In the genomic region with DNA sequence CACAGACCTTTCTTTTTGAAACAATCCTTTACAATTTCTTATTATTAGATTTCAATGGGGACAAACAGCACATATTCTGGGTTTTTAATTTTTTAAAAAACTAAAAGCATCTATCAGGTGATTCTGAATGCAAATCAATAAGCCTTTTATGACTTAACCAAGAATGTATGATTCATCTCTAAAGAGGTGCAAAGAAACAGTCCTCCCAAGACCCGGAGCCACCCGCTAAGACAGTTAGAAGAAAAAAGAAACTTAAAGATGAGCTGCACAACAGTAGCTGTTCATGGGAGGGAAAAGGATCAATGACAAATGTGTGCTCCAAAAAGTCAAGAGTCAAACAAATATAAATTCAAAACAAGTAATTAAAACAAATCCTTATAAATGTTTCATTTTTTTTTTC, we compare ENCODE assay signal across 25 cellular contexts.
"Had no signal": no experiment of that assay in that cellular context is flagged by ENCODE, and none has a peak within 500 bp of the region (broad histone marks: within the 10 kb centered on the region; RNA-seq: fewer than 3 reads in every experiment).

No MANE protein-coding gene starts in this region.

- H3K4me1 ChIP-seq: colonic mucosa had no signal

- H3K27ac ChIP-seq: colonic mucosa, skin epidermis had no signal

- H3K27me3 Mint-ChIP-seq: stimulated activated naive CD8-positive, alpha-beta T cell treated with anti-CD3 and anti-CD28 coated beads, Interleukin-15, amount 100 ng/mL, for 72 hours; type B pancreatic cell had no signal

- H3K27me3 ChIP-seq: colonic mucosa had no signal

- DNase-seq: activated CD4-positive, alpha-beta memory T cell treated with anti-CD3 and anti-CD28 coated beads, Interleukin-2, amount 10 ng/mL, durations not matched to agents 7 days and 5 days; activated CD4-positive, alpha-beta T cell treated with anti-CD3 and anti-CD28 coated beads for 36 hours; activated naive CD4-positive, alpha-beta T cell treated with Interleukin-2 at 50 U/mL for 16 hours; activated naive CD8-positive, alpha-beta T cell treated with anti-CD3 and anti-CD28 coated beads, Interleukin-2, amount 10 ng/mL, durations not matched to agents 7 days and 5 days; activated T-cell treated with anti-CD3 and anti-CD28 coated beads, Interleukin-2, amount 50 U/mL, for 1 hour; amygdala; central memory CD4-positive, alpha-beta T cell; colonic mucosa; head of caudate nucleus; left ventricle myocardium superior; mucosa of descending colon; naive B cell; right cardiac atrium; stimulated activated CD4-positive, alpha-beta T cell treated with anti-CD3 and anti-CD28 coated beads, Interleukin-15, amount 100 ng/mL, for 24 hours; stimulated activated CD4-positive, alpha-beta T cell treated with anti-CD3 and anti-CD28 coated beads, Interleukin-4, amount 100 ng/mL, for 1 hour; stimulated activated naive CD8-positive, alpha-beta T cell treated with anti-CD3 and anti-CD28 coated beads, Interleukin-15, amount 100 ng/mL, for 72 hours had no signal

- H3K36me3 Mint-ChIP-seq: activated naive CD8-positive, alpha-beta T cell treated with anti-CD3 and anti-CD28 coated beads, Interleukin-2, amount 10 ng/mL, durations not matched to agents 7 days and 5 days; brain; naive B cell had no signal

- H3K36me3 ChIP-seq: colonic mucosa, prostate gland had no signal

- H3K4me3 Mint-ChIP-seq: activated CD4-positive, alpha-beta memory T cell treated with anti-CD3 and anti-CD28 coated beads, Interleukin-2, amount 10 ng/mL, durations not matched to agents 7 days and 5 days; activated CD4-positive, alpha-beta T cell treated with anti-CD3 and anti-CD28 coated beads for 36 hours; activated naive CD8-positive, alpha-beta T cell treated with anti-CD3 and anti-CD28 coated beads, Interleukin-2, amount 10 ng/mL, durations not matched to agents 7 days and 5 days; brain; naive B cell; stimulated activated naive CD8-positive, alpha-beta T cell treated with anti-CD3 and anti-CD28 coated beads, Interleukin-15, amount 100 ng/mL, for 72 hours; T-helper 2 cell treated with Interferon-gamma antibody and Interleukin-4, amounts not matched to agents 5 μg/mL and 100 μg/mL, for 36 hours; type B pancreatic cell; WTC11 had no signal

- H3K27ac Mint-ChIP-seq: activated CD4-positive, alpha-beta memory T cell treated with anti-CD3 and anti-CD28 coated beads, Interleukin-2, amount 10 ng/mL, durations not matched to agents 7 days and 5 days; activated CD4-positive, alpha-beta T cell treated with anti-CD3 and anti-CD28 coated beads for 36 hours; activated naive CD8-positive, alpha-beta T cell treated with anti-CD3 and anti-CD28 coated beads, Interleukin-2, amount 10 ng/mL, durations not matched to agents 7 days and 5 days; activated T-helper 2 cell treated with anti-CD3 and anti-CD28 coated beads, Interferon-gamma antibody, Interleukin-2, Interleukin-4, amounts not matched to agents 10 μg/mL and 5 μg/mL and 100 μg/mL, durations not matched to agents 14 hours and 24 hours and 36 hours; brain; stimulated activated naive CD8-positive, alpha-beta T cell treated with anti-CD3 and anti-CD28 coated beads, Interleukin-15, amount 100 ng/mL, for 72 hours; T-helper 2 cell treated with Interferon-gamma antibody and Interleukin-4, amounts not matched to agents 5 μg/mL and 100 μg/mL, for 36 hours had no signal

- H3K9me3 ChIP-seq: colonic mucosa, mucosa of descending colon, prostate gland had no signal

- FAIRE-seq: frontal cortex, TTC549 had no signal

- H3K4me3 ChIP-seq: colonic mucosa, mucosa of descending colon, prostate gland, skin epidermis had no signal

- H3K4me1 Mint-ChIP-seq: activated CD4-positive, alpha-beta memory T cell treated with anti-CD3 and anti-CD28 coated beads, Interleukin-2, amount 10 ng/mL, durations not matched to agents 7 days and 5 days; activated CD4-positive, alpha-beta T cell treated with anti-CD3 and anti-CD28 coated beads for 36 hours; activated naive CD8-positive, alpha-beta T cell treated with anti-CD3 and anti-CD28 coated beads, Interleukin-2, amount 10 ng/mL, durations not matched to agents 7 days and 5 days; naive B cell; stimulated activated naive CD8-positive, alpha-beta T cell treated with anti-CD3 and anti-CD28 coated beads, Interleukin-15, amount 100 ng/mL, for 72 hours had no signal

- H3K9me3 Mint-ChIP-seq: activated CD4-positive, alpha-beta memory T cell treated with anti-CD3 and anti-CD28 coated beads, Interleukin-2, amount 10 ng/mL, durations not matched to agents 7 days and 5 days; activated T-helper 2 cell treated with anti-CD3 and anti-CD28 coated beads, Interferon-gamma antibody, Interleukin-2, Interleukin-4, amounts not matched to agents 10 μg/mL and 5 μg/mL and 100 μg/mL, durations not matched to agents 14 hours and 24 hours and 36 hours; stimulated activated naive CD8-positive, alpha-beta T cell treated with anti-CD3 and anti-CD28 coated beads, Interleukin-15, amount 100 ng/mL, for 72 hours; T-helper 2 cell treated with Interferon-gamma antibody and Interleukin-4, amounts not matched to agents 5 μg/mL and 100 μg/mL, for 36 hours; type B pancreatic cell had no signal
